ENCODE assay signal across 29 cellular contexts in the genomic region with DNA sequence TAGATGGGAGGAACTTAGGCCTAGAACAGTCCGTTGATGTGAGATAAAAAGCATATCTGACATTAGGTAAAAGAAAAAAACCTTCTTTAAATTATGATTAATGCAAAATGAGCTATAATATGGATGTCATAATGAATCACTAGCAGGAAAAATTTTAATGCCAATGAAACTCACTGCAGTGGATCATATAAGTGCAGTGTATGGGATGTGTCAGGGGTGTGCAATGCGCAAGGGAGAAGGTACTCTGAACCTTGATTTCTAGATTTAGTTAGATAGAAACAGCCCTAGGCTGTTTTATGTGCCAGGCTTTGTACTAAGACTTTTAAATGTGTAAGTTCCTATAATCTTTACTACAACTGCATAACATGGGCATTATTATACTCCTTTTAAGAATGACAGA.
"Had no signal": no experiment of that assay in that cellular context is flagged by ENCODE, and none has a peak within 500 bp of the region (broad histone marks: within the 10 kb centered on the region; RNA-seq: fewer than 3 reads in every experiment).

No MANE protein-coding gene starts in this region.

- H3K4me3 ChIP-seq: ascending aorta had no signal

- ATAC-seq: activated CD4-positive, alpha-beta T cell treated with anti-CD3 and anti-CD28 coated beads for 36 hours; activated CD4-positive, CD25-positive, alpha-beta regulatory T cell treated with anti-CD3 and anti-CD28 coated beads, Interleukin-2, amount 50 U/mL, for 24 hours; activated CD8-positive, alpha-beta T cell treated with anti-CD3 and anti-CD28 coated beads, Interleukin-2, amount 10 ng/mL, durations not matched to agents 7 days and 5 days; activated naive CD8-positive, alpha-beta T cell treated with anti-CD3 and anti-CD28 coated beads, Interleukin-2, amount 50 U/mL, for 24 hours; activated T-cell treated with anti-CD3 and anti-CD28 coated beads, Interleukin-2, amount 50 U/mL, for 4 hours; WTC11 had no signal

- H3K27ac ChIP-seq: ascending aorta, WERI-Rb-1 had no signal

- DNase-seq: activated CD4-positive, alpha-beta memory T cell treated with anti-CD3 and anti-CD28 coated beads, Interleukin-2, amount 10 ng/mL, durations not matched to agents 7 days and 5 days; activated CD4-positive, alpha-beta T cell treated with anti-CD3 and anti-CD28 coated beads for 1 hour; activated CD4-positive, alpha-beta T cell treated with anti-CD3 and anti-CD28 coated beads for 36 hours; activated CD4-positive, alpha-beta T cell treated with anti-CD3 and anti-CD28 coated beads for 48 hours; activated CD4-positive, alpha-beta T cell treated with anti-CD3 and anti-CD28 coated beads, Interleukin-2, amount 10 ng/mL, durations not matched to agents 7 days and 5 days; activated CD4-positive, alpha-beta T cell treated with anti-CD3 and anti-CD28 coated beads, Interleukin-2, amount 50 U/mL, for 48 hours; activated CD4-positive, CD25-positive, alpha-beta regulatory T cell; activated CD8-positive, alpha-beta memory T cell treated with anti-CD3 and anti-CD28 coated beads for 24 hours; activated CD8-positive, alpha-beta memory T cell treated with anti-CD3 and anti-CD28 coated beads, Interleukin-2, amount 50 U/mL, for 4 hours; activated CD8-positive, alpha-beta T cell treated with anti-CD3 and anti-CD28 coated beads, Interleukin-2, amount 10 ng/mL, durations not matched to agents 7 days and 5 days; activated effector memory CD4-positive, alpha-beta T cell treated with Interleukin-2 at 50 U/mL for 16 hours; activated gamma-delta T cell; activated naive CD4-positive, alpha-beta T cell treated with anti-CD3 and anti-CD28 coated beads, Interleukin-2, amount 10 ng/mL, durations not matched to agents 7 days and 5 days; activated naive CD4-positive, alpha-beta T cell treated with Interleukin-2 at 50 U/mL for 16 hours; activated naive CD8-positive, alpha-beta T cell treated with anti-CD3 and anti-CD28 coated beads, Interleukin-2, amount 10 ng/mL, durations not matched to agents 7 days and 5 days; activated naive CD8-positive, alpha-beta T cell treated with anti-CD3 and anti-CD28 coated beads, Interleukin-2, amount 50 U/mL, for 24 hours; activated T-cell treated with anti-CD3 and anti-CD28 coated beads for 4 hours; activated T-cell treated with anti-CD3 and anti-CD28 coated beads, Interleukin-2, amount 50 U/mL, for 1 hour; activated T-cell treated with anti-CD3 and anti-CD28 coated beads, Interleukin-2, amount 50 U/mL, for 4 hours; amygdala; anterior cingulate cortex; central memory CD4-positive, alpha-beta T cell; T-helper 1 cell; T-helper 2 cell; T-helper 9 cell; WERI-Rb-1 had no signal
